Comparison of ENCODE assay signal across 8 cellular contexts in the genomic region with DNA sequence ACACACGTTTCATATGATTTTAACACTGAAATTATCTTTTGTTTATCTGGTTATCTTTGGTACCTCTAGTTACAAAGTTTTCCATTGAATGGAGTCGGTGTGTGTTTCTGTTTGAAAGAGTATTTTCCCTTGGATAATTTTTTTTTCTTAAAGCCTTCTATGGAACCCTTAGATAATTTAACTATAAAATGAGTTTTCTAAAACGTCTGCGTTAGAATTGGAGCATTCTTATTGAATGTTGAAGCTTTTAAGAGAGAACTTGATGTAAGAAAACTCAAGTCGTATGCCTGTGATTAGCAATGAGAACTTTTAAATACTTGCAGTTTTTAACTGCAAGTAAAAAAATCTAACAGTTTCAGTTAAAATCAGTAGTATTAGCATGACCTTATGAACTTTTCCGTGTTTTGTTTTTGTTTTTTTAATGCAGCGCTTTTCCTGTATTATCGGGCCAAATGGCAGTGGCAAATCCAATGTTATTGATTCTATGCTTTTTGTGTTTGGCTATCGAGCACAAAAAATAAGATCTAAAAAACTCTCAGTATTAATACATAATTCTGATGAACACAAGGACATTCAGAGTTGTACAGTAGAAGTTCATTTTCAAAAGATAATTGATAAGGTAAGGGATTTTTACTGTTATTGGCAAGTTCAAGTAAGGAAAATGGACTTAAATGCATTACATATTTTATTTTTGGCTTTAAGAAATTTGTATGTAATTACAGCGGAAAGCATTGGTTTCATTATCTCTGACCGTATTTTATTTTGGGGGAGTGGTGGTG. TPM values are rescaled to one million over a fixed set of nuclear protein-coding genes. Genes with fewer than 3 reads are reported as not detected.
A peak's percentile ranks its signal among the peaks of the same experiment; 100 is the strongest.
DNase-seq lines count a peak whose midpoint lies in the region; ATAC-seq and TF ChIP-seq lines count a peak whose summit lies in the region.

No MANE protein-coding gene starts in this region.

- DNase-seq in AG04449 (ENCODE audit: low read depth, low spot score), result no peak
- no peak for DNase-seq in ascending aorta (ENCODE audit: low spot score in 2 of 2)
- no peak for DNase-seq in memory B cell (ENCODE audit: low spot score in 2 of 2)
- DNase-seq in NCI-H146 treated with DMSO at 0.1 percent for 48 hours (lab: John Stamatoyannopoulos, UW; ENCODE audit: unreplicated experiment), result no peak
- DNase-seq in germinal center (ENCODE audit: low spot score), result no peak
- DNase-seq in MV-4-11 (lab: John Stamatoyannopoulos, UW), result no peak

- TF ChIP-seq CTCF in AG04449 (IDR thresholded peaks at IDR 0.05; ENCODE audit: insufficient read depth, low read length, missing control alignments), result no peak
- TF ChIP-seq CTCF in HEK293 (tag by site-specific recombination; IDR thresholded peaks at IDR 0.05), result no peak
- TF ChIP-seq CTCF in ascending aorta (IDR thresholded peaks at IDR 0.05), result no peak

- H3K9me3 ChIP-seq in HEK293 (ENCODE audit: control insufficient read depth, insufficient read depth, low read depth, low read length), result no peaks in the 10 kb centered on the region
- no peaks in the 10 kb centered on the region for H3K9me3 ChIP-seq in ascending aorta

- H3K4me3 ChIP-seq in AG04449 (ENCODE audit: low read depth, low read length) (peak overlapping the region; percentile 89), HEK293 (ENCODE audit: low read depth, low read length) (peak overlapping the region; percentile 72), ascending aorta (peak overlapping the region; percentile 64 to 73)

- no peaks in the 10 kb centered on the region for H3K27me3 ChIP-seq in ascending aorta

- H3K36me3 Mint-ChIP-seq in memory B cell, result peaks cover 7% of the 10 kb centered on the region

- H3K36me3 ChIP-seq in HEK293 (ENCODE audit: control insufficient read depth in 2 of 2, insufficient read depth in 1 of 2, low read length in 2 of 2) (peaks cover 6 to 59% of the 10 kb centered on the region in 2 experiments; a peak in 2 of 3 replicates), ascending aorta (no peaks in the 10 kb centered on the region)

- H3K4me1 Mint-ChIP-seq in memory B cell, result peaks cover 22% of the 10 kb centered on the region

- POLR2A ChIA-PET in AG04449 (lab: Yijun Ruan, JAX) (no interaction called here), HEK293 (lab: Yijun Ruan, JAX) (interaction anchor here (0.7 to 1.4 kb wide), 3 partner anchors 47 to 565 kb away, joined by 3 to 7 read pairs (median 3); a partner anchor contains a TSS)

- H3K4me1 ChIP-seq in HEK293 (ENCODE audit: control insufficient read depth, insufficient read depth, low read length) (no peaks in the 10 kb centered on the region), ascending aorta (peaks cover 0 to 8% of the 10 kb centered on the region in 2 donors)

- H3K9me3 Mint-ChIP-seq in memory B cell, result no peaks in the 10 kb centered on the region

- peaks cover 4% of the 10 kb centered on the region for H3K27me3 Mint-ChIP-seq in memory B cell

- H3K27ac ChIP-seq in HEK293 (ENCODE audit: extremely low read depth, low read depth, low read length) (no peak overlapping the region), ascending aorta (peak overlapping the region; percentile 84 to 87)

- no peak overlapping the region for H3K27ac Mint-ChIP-seq in memory B cell

- H3K4me3 Mint-ChIP-seq in memory B cell, result peak overlapping the region; percentile 62

- ATAC-seq in memory B cell (ENCODE audit: low read depth), result no peak
- ATAC-seq in GM19452 (IDR thresholded peaks at IDR 0.05; ENCODE audit: unreplicated experiment), result no peak

- intact Hi-C loops in ascending aorta (cut with DNase I), result loop anchor here (5.0 kb wide), 2 partner anchors 355 to 820 kb away; a partner anchor contains a TSS

- CTCF ChIA-PET in AG04449 (lab: Yijun Ruan, JAX) (interaction anchor here (0.8 to 3.0 kb wide), 4 partner anchors 11 to 414 kb away, joined by 3 to 8 read pairs (median 5); no protein-coding TSS in a partner anchor), HEK293 (lab: Yijun Ruan, JAX) (interaction anchor here (0.6 to 2.5 kb wide), 2 partner anchors 12 to 32 kb away, joined by 5 to 12 read pairs; no protein-coding TSS in a partner anchor)

TF ChIP-seq in HEK293, 187 proteins besides CTCF, POLR2A, EP300 and RAD21:
- peak; percentile 35; the same call in 1 of the 2 replicates for TF ChIP-seq PRDM1 (tag by site-specific recombination; IDR thresholded peaks at IDR 0.05)
- TF ChIP-seq, protein P1, sequence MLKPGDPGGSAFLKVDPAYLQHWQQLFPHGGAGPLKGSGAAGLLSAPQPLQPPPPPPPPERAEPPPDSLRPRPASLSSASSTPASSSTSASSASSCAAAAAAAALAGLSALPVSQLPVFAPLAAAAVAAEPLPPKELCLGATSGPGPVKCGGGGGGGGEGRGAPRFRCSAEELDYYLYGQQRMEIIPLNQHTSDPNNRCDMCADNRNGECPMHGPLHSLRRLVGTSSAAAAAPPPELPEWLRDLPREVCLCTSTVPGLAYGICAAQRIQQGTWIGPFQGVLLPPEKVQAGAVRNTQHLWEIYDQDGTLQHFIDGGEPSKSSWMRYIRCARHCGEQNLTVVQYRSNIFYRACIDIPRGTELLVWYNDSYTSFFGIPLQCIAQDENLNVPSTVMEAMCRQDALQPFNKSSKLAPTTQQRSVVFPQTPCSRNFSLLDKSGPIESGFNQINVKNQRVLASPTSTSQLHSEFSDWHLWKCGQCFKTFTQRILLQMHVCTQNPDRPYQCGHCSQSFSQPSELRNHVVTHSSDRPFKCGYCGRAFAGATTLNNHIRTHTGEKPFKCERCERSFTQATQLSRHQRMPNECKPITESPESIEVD (tag by site-specific recombination; IDR thresholded peaks at IDR 0.05), result peak; percentile 65
- TF ChIP-seq, protein P2, sequence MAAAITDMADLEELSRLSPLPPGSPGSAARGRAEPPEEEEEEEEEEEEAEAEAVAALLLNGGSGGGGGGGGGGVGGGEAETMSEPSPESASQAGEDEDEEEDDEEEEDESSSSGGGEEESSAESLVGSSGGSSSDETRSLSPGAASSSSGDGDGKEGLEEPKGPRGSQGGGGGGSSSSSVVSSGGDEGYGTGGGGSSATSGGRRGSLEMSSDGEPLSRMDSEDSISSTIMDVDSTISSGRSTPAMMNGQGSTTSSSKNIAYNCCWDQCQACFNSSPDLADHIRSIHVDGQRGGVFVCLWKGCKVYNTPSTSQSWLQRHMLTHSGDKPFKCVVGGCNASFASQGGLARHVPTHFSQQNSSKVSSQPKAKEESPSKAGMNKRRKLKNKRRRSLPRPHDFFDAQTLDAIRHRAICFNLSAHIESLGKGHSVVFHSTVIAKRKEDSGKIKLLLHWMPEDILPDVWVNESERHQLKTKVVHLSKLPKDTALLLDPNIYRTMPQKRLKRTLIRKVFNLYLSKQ (tag by site-specific recombination; IDR thresholded peaks at IDR 0.05; ENCODE audit: borderline replicate concordance), result no peak

RNA-seq across cellular contexts. Expression of a gene that starts 3.0 kb away (rescaled TPM):
- total RNA-seq in ascending aorta, result 5.0 TPM

RNA-seq across cellular contexts. Expression of a gene that starts 3.4 kb away (rescaled TPM):
- total RNA-seq in ascending aorta, result 10.2 TPM

RNA-seq across cellular contexts. Expression of a gene that starts 47.1 kb away (rescaled TPM):
- not detected for total RNA-seq in ascending aorta
